Comparison of ENCODE assay signal across 8 cellular contexts in genomic region chr12:120686690-120687569, GRCh38. TPM values are rescaled to one million over a fixed set of nuclear protein-coding genes. Genes with fewer than 3 reads are reported as not detected.
DNase-seq lines count a peak whose midpoint lies in the region; ATAC-seq and TF ChIP-seq lines count a peak whose summit lies in the region.

Gene MLEC (plus strand): TSS chr12:120687149. CDS start chr12:120687297, 148 bp downstream.

- H3K27me3 ChIP-seq in BLaER1 treated with 17β-estradiol and CSF1 and Interleukin-3, amounts not matched to agents 10 nM and 100 nM = no peaks in the 10 kb centered on the region
- H3K27me3 ChIP-seq in colonic mucosa (no peaks in the 10 kb centered on the region), layer of hippocampus (ENCODE audit: control insufficient read depth, insufficient read depth, low read length) (no peaks in the 10 kb centered on the region)

- DNase-seq in GM19240 (ENCODE audit: insufficient read length, low spot score) = peak; percentile 79
- peak; percentile 96 to 99 for DNase-seq in NCI-H526 (lab: John Stamatoyannopoulos, UW)
- peak; percentile 99 for DNase-seq in activated CD4-positive, alpha-beta T cell treated with anti-CD3 and anti-CD28 coated beads for 48 hours
- DNase-seq in colonic mucosa = peak; percentile 98
- peak; percentile 98 to 99 for DNase-seq in stimulated activated CD4-positive, alpha-beta T cell treated with anti-CD3 and anti-CD28 coated beads, Interleukin-1b, Interleukin-23, amount 100 ng/mL, for 4 hours (ENCODE audit: low read depth in 2 of 2)

- peak within 1 kb of the TSS; percentile 86 to 97 (median 90) for H3K4me3 ChIP-seq in BLaER1 treated with 17β-estradiol and CSF1 and Interleukin-3, amounts not matched to agents 10 nM and 100 nM
- peak within 1 kb of the TSS; percentile 94 for H3K4me3 ChIP-seq in colonic mucosa

- H3K4me2 ChIP-seq in BLaER1 treated with 17β-estradiol and CSF1 and Interleukin-3, amounts not matched to agents 10 nM and 100 nM = peak within 1 kb of the TSS; percentile 86 to 97 (median 95)

- peaks cover 53 to 74% (median 69%) of the 10 kb centered on the region in 10 experiments for H3K4me1 ChIP-seq in BLaER1 treated with 17β-estradiol and CSF1 and Interleukin-3, amounts not matched to agents 10 nM and 100 nM
- H3K4me1 ChIP-seq in colonic mucosa = peaks cover 8% of the 10 kb centered on the region

- H3K27ac ChIP-seq in BLaER1 treated with 17β-estradiol and CSF1 and Interleukin-3, amounts not matched to agents 10 nM and 100 nM = peak within 1 kb of the TSS; percentile 80 to 97 (median 92)
- peak within 1 kb of the TSS; percentile 89 for H3K27ac ChIP-seq in colonic mucosa
- H3K27ac ChIP-seq in layer of hippocampus (ENCODE audit: low read depth, low read length) = peak within 1 kb of the TSS; percentile 98

- no peak for TF ChIP-seq CTCF in colonic mucosa (IDR thresholded peaks at IDR 0.05)

- H3K9ac ChIP-seq in BLaER1 treated with 17β-estradiol and CSF1 and Interleukin-3, amounts not matched to agents 10 nM and 100 nM = peak within 1 kb of the TSS; percentile 87 to 98 (median 95)
- peak within 1 kb of the TSS; percentile 87 to 88 for H3K9ac ChIP-seq in colonic mucosa (ENCODE audit: low read depth in 2 of 2, low read length in 2 of 2)

- peaks cover 0 to 22% (median 0%) of the 10 kb centered on the region in 11 experiments; a peak in 5 of 22 replicates for H3K36me3 ChIP-seq in BLaER1 treated with 17β-estradiol and CSF1 and Interleukin-3, amounts not matched to agents 10 nM and 100 nM
- H3K36me3 ChIP-seq in colonic mucosa = no peaks in the 10 kb centered on the region

- intact Hi-C loops in colonic mucosa (cut with DNase I) = no loop called here

- no peaks in the 10 kb centered on the region for H3K9me3 ChIP-seq in BLaER1 treated with 17β-estradiol and CSF1 and Interleukin-3, amounts not matched to agents 10 nM and 100 nM (replicated peaks in 1 of 11)
- no peaks in the 10 kb centered on the region for H3K9me3 ChIP-seq in colonic mucosa

- peak; percentile 59 for ATAC-seq in HG03460 (IDR thresholded peaks at IDR 0.05; ENCODE audit: unreplicated experiment)

- peaks cover 32 to 49% (median 48%) of the 10 kb centered on the region in 11 experiments; a peak in 21 of 22 replicates for H4K20me1 ChIP-seq in BLaER1 treated with 17β-estradiol and CSF1 and Interleukin-3, amounts not matched to agents 10 nM and 100 nM

RNA-seq across cellular contexts. Expression of gene MLEC, which starts in this region (rescaled TPM):
- 100 to 1,000 TPM; 331 to 500 TPM for total RNA-seq in colonic mucosa

Comparison
In these comparisons a context has a peak if more than half of its experiments do, and no peak if none do; other contexts are left out.
1. Peak in every context shown above with its lines: DNase-seq, ATAC-seq, H3K4me3 ChIP-seq and H3K27ac ChIP-seq.